Comparison of ENCODE assay signal across 12 cellular contexts in the genomic region with DNA sequence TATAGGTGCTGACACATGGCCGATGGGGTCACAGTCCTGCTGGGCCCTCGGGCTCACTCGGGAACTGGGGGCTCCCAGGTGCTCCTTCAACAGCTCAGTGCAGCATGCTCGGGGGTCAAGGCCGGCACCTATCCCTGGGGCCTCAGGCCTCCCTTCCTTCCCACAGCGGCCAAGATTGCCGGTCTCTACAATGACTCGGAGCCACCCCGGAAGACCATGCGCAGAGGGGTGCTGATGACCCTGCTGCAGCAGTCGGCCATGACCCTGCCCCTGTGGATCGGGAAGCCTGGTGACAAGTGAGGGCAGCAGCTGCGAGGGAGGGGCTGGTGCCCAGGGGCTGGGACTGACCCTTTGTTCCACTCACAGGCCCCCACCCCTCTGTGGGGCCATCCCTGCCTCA. TPM values are rescaled to one million over a fixed set of nuclear protein-coding genes. Genes with fewer than 3 reads are reported as not detected.
"Had no signal": no experiment of that assay in that cellular context is flagged by ENCODE, and none has a peak within 500 bp of the region (broad histone marks: within the 10 kb centered on the region; RNA-seq: fewer than 3 reads in every experiment).

No MANE protein-coding gene starts in this region.

- FAIRE-seq: K562 had no signal

- H3K27ac Mint-ChIP-seq: HFFc6 had no signal

- H3K4me3 ChIP-seq: GM23248, HAP-1, K562 had no signal

- H3K9me3 ChIP-seq: HAP-1 had no signal

- H3K9me3 Mint-ChIP-seq: HFFc6 had no signal

- DNase-seq: GM23248, GOT3, H7, HFFc6, IMR-90, KG1 had no signal

- ATAC-seq: HCT116, K562 had no signal

- H3K27ac ChIP-seq: GM23248, HL-60 had no signal

- H3K36me3 ChIP-seq: HAP-1 had no signal

- H2AFZ ChIP-seq: GM23248 had no signal

- H3K9ac ChIP-seq: GM23248 had no signal

- H3K4me1 ChIP-seq: HAP-1 had no signal

- H3K4me3 Mint-ChIP-seq: HFFc6 had no signal

RNA-seq across cellular contexts. Expression of a gene that starts 6.9 kb away (rescaled TPM):
- total RNA-seq: GM23248, HFFc6, HT1080, IMR-90 had no signal
- polyA plus RNA-seq: GM23248 had no signal

RNA-seq across cellular contexts. Expression of a gene that starts 19.9 kb away (rescaled TPM):
- total RNA-seq: GM23248 had no signal
- polyA plus RNA-seq: GM23248 had no signal

RNA-seq across cellular contexts. Expression of a gene that starts 47.9 kb away (rescaled TPM):
- total RNA-seq: GM23248, H4, HT1080, IMR-90, K562 had no signal
- polyA plus RNA-seq: GM23248, IMR-90 had no signal

RNA-seq across cellular contexts. Expression of a gene that starts 51.2 kb away (rescaled TPM):
- total RNA-seq: H7 had no signal
